Comparison of ENCODE assay signal across 15 cellular contexts in genomic region chr2:66573412-66573811, GRCh38.
A peak's percentile ranks its signal among the peaks of the same experiment; 100 is the strongest.
DNase-seq lines count a peak whose midpoint lies in the region; ATAC-seq, FAIRE-seq and TF ChIP-seq lines count a peak whose summit lies in the region.
"Had no signal": no experiment of that assay in that cellular context is flagged by ENCODE, and none has a peak within 500 bp of the region (broad histone marks: within the 10 kb centered on the region; RNA-seq: fewer than 3 reads in every experiment).

No MANE protein-coding gene starts in this region.

- no peak for TF ChIP-seq CTCF in sigmoid colon (IDR thresholded peaks at IDR 0.05)
- TF ChIP-seq CTCF in RWPE1 (conservative IDR thresholded peaks at IDR 0.05; ENCODE audit: low read depth): no peak

- H3K9me3 ChIP-seq in HUES48 (ENCODE audit: control insufficient read depth, insufficient read depth, low read length) (no peaks in the 10 kb centered on the region), SK-N-MC (ENCODE audit: low read depth, low read length) (no peaks in the 10 kb centered on the region), sigmoid colon (no peaks in the 10 kb centered on the region)

- no peaks in the 10 kb centered on the region for H3K36me3 Mint-ChIP-seq in activated T-helper 17 cell treated with anti-CD3 and anti-CD28 coated beads, Interleukin-2, amount 50 U/mL, for 72 hours (ENCODE audit: low read depth)
- H3K36me3 Mint-ChIP-seq: CD4-positive, CD25-positive, alpha-beta regulatory T cell had no signal

- POLR2A ChIA-PET in RWPE1 (lab: Yijun Ruan, JAX; ENCODE audit: low non-redundant PET): no interaction called here

- H3K4me3 ChIP-seq in HUES48 (ENCODE audit: low read depth, low read length) (peak overlapping the region; percentile 59), SK-N-MC (peak overlapping the region; percentile 71), sigmoid colon (peak overlapping the region in 3 of 4 donors; percentile 63 to 73 (median 73))

- H3K36me3 ChIP-seq in HUES48 (ENCODE audit: control insufficient read depth, insufficient read depth, low read length) (no peaks in the 10 kb centered on the region), SK-N-MC (ENCODE audit: insufficient read depth, low read length) (peaks cover 47% of the 10 kb centered on the region), sigmoid colon (peaks cover 7 to 36% (median 17%) of the 10 kb centered on the region in 4 donors)

- H3K9me3 Mint-ChIP-seq in activated T-helper 17 cell treated with anti-CD3 and anti-CD28 coated beads, Interleukin-2, amount 50 U/mL, for 72 hours: no peaks in the 10 kb centered on the region
- H3K9me3 Mint-ChIP-seq: activated CD4-positive, alpha-beta T cell treated with anti-CD3 and anti-CD28 coated beads, Interleukin-2, amount 10 ng/mL, durations not matched to agents 24 days and 14 days had no signal

- H3K4me3 Mint-ChIP-seq in activated T-helper 17 cell treated with anti-CD3 and anti-CD28 coated beads, Interleukin-2, amount 50 U/mL, for 72 hours: no peak overlapping the region
- H3K4me3 Mint-ChIP-seq: activated CD4-positive, alpha-beta T cell treated with anti-CD3 and anti-CD28 coated beads, Interleukin-2, amount 10 ng/mL, durations not matched to agents 24 days and 14 days; CD4-positive, CD25-positive, alpha-beta regulatory T cell; central memory CD8-positive, alpha-beta T cell had no signal

- 25 to 62% methylated on average over 7 of the region's 7 CpGs for WGBS in sigmoid colon, 2 donors

- FAIRE-seq in islet of Langerhans (lab: Jason Lieb, UNC): peak; percentile 91
- FAIRE-seq: kidney had no signal

- H3K27me3 Mint-ChIP-seq in activated T-helper 17 cell treated with anti-CD3 and anti-CD28 coated beads, Interleukin-2, amount 50 U/mL, for 72 hours: peaks cover 21% of the 10 kb centered on the region

- H3K27ac Mint-ChIP-seq in activated T-helper 17 cell treated with anti-CD3 and anti-CD28 coated beads, Interleukin-2, amount 50 U/mL, for 72 hours: no peak overlapping the region
- H3K27ac Mint-ChIP-seq: activated CD4-positive, alpha-beta T cell treated with anti-CD3 and anti-CD28 coated beads, Interleukin-2, amount 10 ng/mL, durations not matched to agents 24 days and 14 days; CD4-positive, CD25-positive, alpha-beta regulatory T cell had no signal

- DNase-seq in SK-N-MC (ENCODE audit: low read depth, low spot score): no peak
- DNase-seq in sigmoid colon: no peak
- no peak for DNase-seq in RWPE1 (ENCODE audit: low spot score)
- no peak for DNase-seq in LoVo (ENCODE audit: low spot score)
- DNase-seq: activated CD4-positive, alpha-beta T cell treated with anti-CD3 and anti-CD28 coated beads, Interleukin-2, amount 10 ng/mL, durations not matched to agents 24 days and 14 days; activated naive CD4-positive, alpha-beta T cell treated with Interleukin-2 at 50 U/mL for 16 hours; CD4-positive, CD25-positive, alpha-beta regulatory T cell; erythroblast; kidney; NCI-H1092 had no signal

- H3K27ac ChIP-seq in HUES48 (ENCODE audit: low read depth, low read length): peak overlapping the region; percentile 22
- peak overlapping the region; percentile 98 for H3K27ac ChIP-seq in SK-N-MC
- peak overlapping the region; percentile 95 to 99 (median 98) for H3K27ac ChIP-seq in sigmoid colon
- no peak overlapping the region for H3K27ac ChIP-seq in RWPE1

- no peak for ATAC-seq in activated T-helper 17 cell treated with anti-CD3 and anti-CD28 coated beads, Interleukin-2, amount 50 U/mL, for 72 hours (replicated peaks)
- ATAC-seq in HG03039 (IDR thresholded peaks at IDR 0.05; ENCODE audit: unreplicated experiment): no peak

- intact Hi-C loops in sigmoid colon (cut with DNase I): loop anchor here (10.0 kb wide), 3 partner anchors 821 to 1461 kb away; partner anchors contain the start of gene ETAA1

- H3K9ac ChIP-seq in HUES48 (ENCODE audit: low read depth, low read length): no peak overlapping the region
- no peak overlapping the region for H3K9ac ChIP-seq in SK-N-MC (ENCODE audit: insufficient read length)

- no peak for TF ChIP-seq EP300 in sigmoid colon (IDR thresholded peaks at IDR 0.05)

- H3K27me3 ChIP-seq in HUES48 (ENCODE audit: control insufficient read depth, insufficient read depth, low read length) (peaks cover 47% of the 10 kb centered on the region), sigmoid colon (no peaks in the 10 kb centered on the region)

- H3K4me1 ChIP-seq in HUES48 (ENCODE audit: control insufficient read depth, insufficient read depth, low read length) (peaks cover 56% of the 10 kb centered on the region), sigmoid colon (peaks cover 0 to 74% (median 48%) of the 10 kb centered on the region in 4 donors)

- no peak for TF ChIP-seq POLR2A in sigmoid colon (IDR thresholded peaks at IDR 0.05)

- H3K4me1 Mint-ChIP-seq in activated T-helper 17 cell treated with anti-CD3 and anti-CD28 coated beads, Interleukin-2, amount 50 U/mL, for 72 hours: no peaks in the 10 kb centered on the region

- CTCF ChIA-PET in RWPE1 (lab: Yijun Ruan, JAX): no interaction called here
